Comparison of ENCODE assay signal across 8 cellular contexts in genomic region chr2:216497808-216498366, GRCh38. TPM values are rescaled to one million over a fixed set of nuclear protein-coding genes. Genes with fewer than 3 reads are reported as not detected.
A peak's percentile ranks its signal among the peaks of the same experiment; 100 is the strongest.
DNase-seq lines count a peak whose midpoint lies in the region; ATAC-seq and TF ChIP-seq lines count a peak whose summit lies in the region.

No MANE protein-coding gene starts in this region.

- no peaks in the 10 kb centered on the region for H3K9me3 Mint-ChIP-seq in activated CD4-positive, alpha-beta T cell treated with anti-CD3 and anti-CD28 coated beads for 36 hours (ENCODE audit: low read depth)

- intact Hi-C loops in activated CD4-positive, alpha-beta T cell treated with anti-CD3 and anti-CD28 coated beads for 36 hours (cut with DNase I, micrococcal nuclease), result loop anchor here (1.0 to 10.0 kb wide), 7 partner anchors 86 to 417 kb away; partner anchors contain the start of genes SMARCAL1 (in 2 of the 2), PECR (in 1 of the 2), TMEM169 (in 1 of the 2) and XRCC5 (in 1 of the 2)
- intact Hi-C loops in left lung (cut with DNase I), result no loop called here
- intact Hi-C loops in thyroid gland (cut with DNase I), result loop anchor here (10.0 kb wide), 1 partner anchor 83 kb away; the partner anchor contains the start of gene SMARCAL1

- H3K4me3 Mint-ChIP-seq in activated CD4-positive, alpha-beta T cell treated with anti-CD3 and anti-CD28 coated beads for 36 hours, result peak overlapping the region; percentile 98

- peak overlapping the region; percentile 85 to 93 for H3K27ac ChIP-seq in left lung
- H3K27ac ChIP-seq in thyroid gland, result peak overlapping the region in 2 of 3 donors; percentile 82 to 96

- peak overlapping the region; percentile 97 for H3K4me3 ChIP-seq in astrocyte of the cerebellum (ENCODE audit: low read depth, low read length)
- H3K4me3 ChIP-seq in left lung, result peak overlapping the region; percentile 64 to 92
- H3K4me3 ChIP-seq in thyroid gland (replicated peaks in 1 of 3), result peak overlapping the region; percentile 25 to 92 (median 51)

- in situ Hi-C loops in astrocyte of the cerebellum (cut with HindIII; ENCODE audit: low sequenced_read_pairs), result no loop called here

- POLR2A ChIA-PET in activated CD4-positive, alpha-beta T cell treated with anti-CD3 and anti-CD28 coated beads for 36 hours (lab: Charles Lee), result interaction anchor here (0.5 to 1.5 kb wide), 11 partner anchors 9 to 1186 kb away, joined by 3 to 11 read pairs (median 4); partner anchors contain the start of genes ATIC and SMARCAL1

- H3K27me3 ChIP-seq in left lung (no peaks in the 10 kb centered on the region), thyroid gland (no peaks in the 10 kb centered on the region)

- no peaks in the 10 kb centered on the region for H3K9me3 ChIP-seq in left lung
- H3K9me3 ChIP-seq in thyroid gland, result no peaks in the 10 kb centered on the region

- DNase-seq in activated CD4-positive, alpha-beta T cell treated with anti-CD3 and anti-CD28 coated beads for 36 hours, result no peak
- no peak for DNase-seq in activated CD4-positive, alpha-beta T cell treated with anti-CD3 and anti-CD28 coated beads, Interleukin-2, amount 50 U/mL, for 1 hour
- DNase-seq in astrocyte of the cerebellum (ENCODE audit: low read depth) (no peak), left lung (no peak), thyroid gland (no peak), SIG-M5 treated with dmso at 0.1 percent for 504 hours (lab: John Stamatoyannopoulos, UW; ENCODE audit: unreplicated experiment) (no peak)
- no peak for DNase-seq in stimulated activated CD4-positive, alpha-beta T cell treated with anti-CD3 and anti-CD28 coated beads, Interleukin-2, amount 100 ng/mL, for 48 hours

- TF ChIP-seq CTCF in astrocyte of the cerebellum (IDR thresholded peaks at IDR 0.05; ENCODE audit: low read depth, low read length, missing control alignments), result no peak
- TF ChIP-seq CTCF in left lung (IDR thresholded peaks at IDR 0.05), result no peak
- no peak for TF ChIP-seq CTCF in thyroid gland (IDR thresholded peaks at IDR 0.05)

- peaks cover 24 to 53% of the 10 kb centered on the region in 2 donors for H3K4me1 ChIP-seq in left lung
- H3K4me1 ChIP-seq in thyroid gland, result peaks cover 22 to 24% of the 10 kb centered on the region in 2 donors

- ATAC-seq in activated CD4-positive, alpha-beta T cell treated with anti-CD3 and anti-CD28 coated beads for 36 hours, result no peak
- ATAC-seq in left lung, result peak; percentile 5
- no peak for ATAC-seq in HG03460 (IDR thresholded peaks at IDR 0.05; ENCODE audit: unreplicated experiment)

- H3K27ac Mint-ChIP-seq in activated CD4-positive, alpha-beta T cell treated with anti-CD3 and anti-CD28 coated beads for 36 hours, result peak overlapping the region; percentile 96

- CTCF ChIA-PET in activated CD4-positive, alpha-beta T cell treated with anti-CD3 and anti-CD28 coated beads for 36 hours (lab: Charles Lee), result interaction anchor here (0.6 to 1.2 kb wide), 10 partner anchors 14 to 1012 kb away, joined by 3 to 6 read pairs (median 4); no protein-coding TSS in a partner anchor

- no peaks in the 10 kb centered on the region for H3K27me3 Mint-ChIP-seq in activated CD4-positive, alpha-beta T cell treated with anti-CD3 and anti-CD28 coated beads for 36 hours

- H3K36me3 Mint-ChIP-seq in activated CD4-positive, alpha-beta T cell treated with anti-CD3 and anti-CD28 coated beads for 36 hours (ENCODE audit: low read depth), result peaks cover 49% of the 10 kb centered on the region

- H3K36me3 ChIP-seq in left lung (peaks cover 8 to 32% of the 10 kb centered on the region in 2 donors), thyroid gland (peaks cover 29 to 34% of the 10 kb centered on the region in 2 donors)

- 39 to 47% methylated on average over 8 of the region's 8 CpGs for WGBS in thyroid gland, 2 donors

- TF ChIP-seq POLR2A in thyroid gland (IDR thresholded peaks at IDR 0.05), result no peak

- H3K4me1 Mint-ChIP-seq in activated CD4-positive, alpha-beta T cell treated with anti-CD3 and anti-CD28 coated beads for 36 hours, result peaks cover 41% of the 10 kb centered on the region

RNA-seq across cellular contexts. Expression of gene RPL37A, which starts 0.8 kb away (rescaled TPM):
- 1,000 to 10,000 TPM; 3,228 to 4,134 TPM for total RNA-seq in activated CD4-positive, alpha-beta T cell treated with anti-CD3 and anti-CD28 coated beads for 36 hours
- total RNA-seq in left lung (1,000 to 10,000 TPM; 1,937 to 1,986 TPM), thyroid gland (1,000 to 10,000 TPM in 1 of 4 donors, 100 to 1,000 TPM in 3; 393 to 1,147 (median 736) TPM)

Comparison
In these comparisons a context has a peak if more than half of its experiments do, and no peak if none do; other contexts are left out.
1. intact Hi-C loops: an anchor here in activated CD4-positive, alpha-beta T cell treated with anti-CD3 and anti-CD28 coated beads for 36 hours (1.0 to 10.0 kb wide) and thyroid gland (10.0 kb wide); none called in left lung.